ENCODE assay signal across 8 cellular contexts in the genomic region with DNA sequence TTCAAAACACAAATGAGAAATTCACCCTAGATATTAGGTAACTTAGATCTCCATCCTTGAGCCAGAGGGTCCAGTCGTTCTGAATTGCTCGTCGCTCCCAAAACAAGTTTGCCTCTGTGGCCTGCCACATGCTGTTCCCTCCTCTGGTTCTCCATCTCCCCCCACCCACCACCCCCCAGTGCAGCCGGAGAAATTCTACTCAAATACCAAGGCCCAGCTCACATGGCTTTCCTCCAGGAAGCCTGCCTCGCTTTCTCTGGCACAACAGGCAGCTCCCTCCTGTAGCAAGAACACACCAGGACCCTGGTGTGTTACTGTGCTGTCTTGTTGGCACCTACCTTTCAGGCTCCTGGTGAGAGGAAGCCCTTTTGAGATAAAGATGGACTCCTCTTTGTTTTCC. TPM values are rescaled to one million over a fixed set of nuclear protein-coding genes. Genes with fewer than 3 reads are reported as not detected.
"Had no signal": no experiment of that assay in that cellular context is flagged by ENCODE, and none has a peak within 500 bp of the region (broad histone marks: within the 10 kb centered on the region; RNA-seq: fewer than 3 reads in every experiment).

No MANE protein-coding gene starts in this region.

- H3K27ac ChIP-seq: HL-60 had no signal

- H3K4me3 ChIP-seq: GM23338 had no signal

- DNase-seq: H9, HCEC 1CT, KBM-7 had no signal

RNA-seq across cellular contexts. Expression of gene C10orf90, which starts 52.7 kb away (rescaled TPM):
- total RNA-seq: H1, H9, HepG2, HT1080 had no signal
